ENCODE assay signal across 24 cellular contexts in genomic region chr2:115163572-115163971, GRCh38.
DNase-seq lines count a peak whose midpoint lies in the region; ATAC-seq, FAIRE-seq and TF ChIP-seq lines count a peak whose summit lies in the region.
"Had no signal": no experiment of that assay in that cellular context is flagged by ENCODE, and none has a peak within 500 bp of the region (broad histone marks: within the 10 kb centered on the region; RNA-seq: fewer than 3 reads in every experiment).

No MANE protein-coding gene starts in this region.

- H3K36me3 ChIP-seq in MM.1S (replicated peaks; ENCODE audit: insufficient read depth, low read length) (no peaks in the 10 kb centered on the region), astrocyte (ENCODE audit: insufficient read depth, low read length) (no peaks in the 10 kb centered on the region), neural cell (ENCODE audit: insufficient read depth, low read length) (no peaks in the 10 kb centered on the region)
- H3K36me3 ChIP-seq: BLaER1, SJCRH30, upper lobe of left lung had no signal

- H3K9me3 ChIP-seq in MM.1S (replicated peaks; ENCODE audit: insufficient read depth, low read length) (no peaks in the 10 kb centered on the region), astrocyte (ENCODE audit: insufficient read depth, low read depth, low read length) (no peaks in the 10 kb centered on the region), neural cell (ENCODE audit: low read length) (no peaks in the 10 kb centered on the region)
- H3K9me3 ChIP-seq: psoas muscle, SJCRH30, upper lobe of left lung had no signal

- peaks cover 26% of the 10 kb centered on the region for H3K27me3 Mint-ChIP-seq in astrocyte (ENCODE audit: low read depth, unreplicated experiment)

- H3K9me3 Mint-ChIP-seq in astrocyte (ENCODE audit: unreplicated experiment), result no peaks in the 10 kb centered on the region
- peaks cover 8% of the 10 kb centered on the region for H3K9me3 Mint-ChIP-seq in stimulated activated effector memory CD8-positive, alpha-beta T cell treated with anti-CD3 and anti-CD28 coated beads, Interleukin-12 subunit alpha, Interleukin-12 subunit beta, amount 100 ng/mL, for 72 hours

- H2AFZ ChIP-seq in MM.1S (ENCODE audit: low read length), result no peak overlapping the region
- H2AFZ ChIP-seq in astrocyte (ENCODE audit: low read depth, low read length), result no peak overlapping the region
- H2AFZ ChIP-seq in neural cell (ENCODE audit: low read depth, low read length), result no peak overlapping the region

- FAIRE-seq in astrocyte (lab: Jason Lieb, UNC), result no peak

- TF ChIP-seq CTCF in MM.1S (IDR thresholded peaks at IDR 0.05; ENCODE audit: low read length), result 0 out of 2 replicates have a peak, but pooled peaks have one; percentile 5
- TF ChIP-seq CTCF in astrocyte (IDR thresholded peaks at IDR 0.05; ENCODE audit: insufficient read depth, low read depth, low read length), result no peak
- peak; percentile 66 for TF ChIP-seq CTCF in neural cell (IDR thresholded peaks at IDR 0.05; ENCODE audit: poor library complexity, severe bottlenecking)

- no peak for ATAC-seq in GM21390 (IDR thresholded peaks at IDR 0.05; ENCODE audit: unreplicated experiment)
- ATAC-seq in stimulated activated effector memory CD8-positive, alpha-beta T cell treated with anti-CD3 and anti-CD28 coated beads, Interleukin-12 subunit alpha, Interleukin-12 subunit beta, amount 100 ng/mL, for 72 hours, result no peak
- ATAC-seq in HG02981 (IDR thresholded peaks at IDR 0.05; ENCODE audit: unreplicated experiment), result no peak
- ATAC-seq: activated CD8-positive, alpha-beta memory T cell treated with anti-CD3 and anti-CD28 coated beads, Interleukin-2, amount 10 ng/mL, durations not matched to agents 7 days and 5 days; left lobe of liver; psoas muscle had no signal

- no peaks in the 10 kb centered on the region for H3K4me1 ChIP-seq in MM.1S (ENCODE audit: low read length)
- no peaks in the 10 kb centered on the region for H3K4me1 ChIP-seq in astrocyte (ENCODE audit: insufficient read depth, low read length)
- H3K4me1 ChIP-seq: BLaER1, psoas muscle had no signal

- H3K9me2 ChIP-seq in MM.1S (replicated peaks; ENCODE audit: insufficient read depth, low read length) (no peaks in the 10 kb centered on the region), neural cell (ENCODE audit: insufficient read depth, low read length) (no peaks in the 10 kb centered on the region)

- no peak overlapping the region for H3K27ac Mint-ChIP-seq in astrocyte (ENCODE audit: unreplicated experiment)
- no peak overlapping the region for H3K27ac Mint-ChIP-seq in stimulated activated effector memory CD8-positive, alpha-beta T cell treated with anti-CD3 and anti-CD28 coated beads, Interleukin-12 subunit alpha, Interleukin-12 subunit beta, amount 100 ng/mL, for 72 hours

- H3K4me2 ChIP-seq in MM.1S (ENCODE audit: low read depth, low read length), result no peak overlapping the region
- H3K4me2 ChIP-seq in astrocyte (ENCODE audit: low read length), result no peak overlapping the region
- H3K4me2 ChIP-seq in neural cell (ENCODE audit: low read length), result peak overlapping the region; percentile 4
- H3K4me2 ChIP-seq: BLaER1 had no signal

- no peak overlapping the region for H3K4me3 ChIP-seq in MM.1S (ENCODE audit: low read length)
- H3K4me3 ChIP-seq in astrocyte (ENCODE audit: insufficient read depth, low read depth, low read length), result no peak overlapping the region
- peak overlapping the region; percentile 71 for H3K4me3 ChIP-seq in neural cell (ENCODE audit: low read length)
- H3K4me3 ChIP-seq: BLaER1, psoas muscle, SJCRH30, upper lobe of left lung had no signal

- TF ChIP-seq EP300 in neural cell (conservative IDR thresholded peaks at IDR 0.05; ENCODE audit: poor library complexity, severe bottlenecking), result no peak

- no peaks in the 10 kb centered on the region for H3K36me3 Mint-ChIP-seq in astrocyte (ENCODE audit: low read depth, unreplicated experiment)
- no peaks in the 10 kb centered on the region for H3K36me3 Mint-ChIP-seq in stimulated activated effector memory CD8-positive, alpha-beta T cell treated with anti-CD3 and anti-CD28 coated beads, Interleukin-12 subunit alpha, Interleukin-12 subunit beta, amount 100 ng/mL, for 72 hours

- no peaks in the 10 kb centered on the region for H3K4me1 Mint-ChIP-seq in astrocyte (ENCODE audit: low read depth, unreplicated experiment)
- no peaks in the 10 kb centered on the region for H3K4me1 Mint-ChIP-seq in stimulated activated effector memory CD8-positive, alpha-beta T cell treated with anti-CD3 and anti-CD28 coated beads, Interleukin-12 subunit alpha, Interleukin-12 subunit beta, amount 100 ng/mL, for 72 hours
- H3K4me1 Mint-ChIP-seq: central memory CD8-positive, alpha-beta T cell had no signal

- H3F3A ChIP-seq in MM.1S (ENCODE audit: insufficient read depth, low read length), result no peaks in the 10 kb centered on the region
- H3F3A ChIP-seq in neural cell (ENCODE audit: insufficient read depth, low read length, poor library complexity, severe bottlenecking), result no peaks in the 10 kb centered on the region

- DNase-seq in DMS 273 (lab: John Stamatoyannopoulos, UW; ENCODE audit: unreplicated experiment) (peak; percentile 48), DMS 273 treated with DMSO at 0.1 percent for 48 hours (lab: John Stamatoyannopoulos, UW) (no peak), MM.1S (no peak), astrocyte (ENCODE audit: low read depth) (no peak)
- no peak for DNase-seq in stimulated activated effector memory CD8-positive, alpha-beta T cell treated with anti-CD3 and anti-CD28 coated beads, Interleukin-12 subunit alpha, Interleukin-12 subunit beta, amount 100 ng/mL, for 72 hours (ENCODE audit: low spot score in 2 of 2)
- DNase-seq: 8988T; activated CD4-positive, alpha-beta T cell treated with anti-CD3 and anti-CD28 coated beads for 1 hour; activated CD8-positive, alpha-beta memory T cell treated with anti-CD3 and anti-CD28 coated beads, Interleukin-2, amount 10 ng/mL, durations not matched to agents 7 days and 5 days; activated effector memory CD4-positive, alpha-beta T cell treated with Interleukin-2 at 50 U/mL for 16 hours; amniotic stem cell; effector memory CD4-positive, alpha-beta T cell; NCI-H2029 treated with DMSO at 0.1 percent for 48 hours; psoas muscle; SJCRH30; stimulated activated CD4-positive, alpha-beta T cell treated with anti-CD3 and anti-CD28 coated beads, Interleukin-12 subunit alpha, Interleukin-12 subunit beta, amount 100 ng/mL, for 4 hours; stimulated activated naive CD4-positive, alpha-beta T cell; T-helper 9 cell had no signal

- peak; percentile 68 for TF ChIP-seq RAD21 in neural cell (conservative IDR thresholded peaks at IDR 0.05)

- H3K27ac ChIP-seq in MM.1S (ENCODE audit: low read length) (no peak overlapping the region), astrocyte (ENCODE audit: low read depth, low read length) (no peak overlapping the region), neural cell (ENCODE audit: low read length) (no peak overlapping the region)
- H3K27ac ChIP-seq: BLaER1, psoas muscle, SJCRH30, upper lobe of left lung had no signal

- no peaks in the 10 kb centered on the region for H3K79me2 ChIP-seq in MM.1S (ENCODE audit: low read length)
- H3K79me2 ChIP-seq in astrocyte (ENCODE audit: insufficient read depth, low read length), result no peaks in the 10 kb centered on the region
- no peaks in the 10 kb centered on the region for H3K79me2 ChIP-seq in neural cell (replicated peaks; ENCODE audit: insufficient read depth, low read length)

- H3K27me3 ChIP-seq in MM.1S (replicated peaks; ENCODE audit: insufficient read depth, low read length) (no peaks in the 10 kb centered on the region), astrocyte (ENCODE audit: insufficient read depth, low read length) (peaks cover 15% of the 10 kb centered on the region), neural cell (ENCODE audit: insufficient read depth, low read depth, low read length) (peaks cover 17% of the 10 kb centered on the region)
- H3K27me3 ChIP-seq: BLaER1, SJCRH30 had no signal

- H3K4me3 Mint-ChIP-seq in astrocyte (ENCODE audit: unreplicated experiment), result peak overlapping the region; percentile 1
- no peak overlapping the region for H3K4me3 Mint-ChIP-seq in stimulated activated effector memory CD8-positive, alpha-beta T cell treated with anti-CD3 and anti-CD28 coated beads, Interleukin-12 subunit alpha, Interleukin-12 subunit beta, amount 100 ng/mL, for 72 hours
- H3K4me3 Mint-ChIP-seq: activated CD8-positive, alpha-beta memory T cell treated with anti-CD3 and anti-CD28 coated beads, Interleukin-2, amount 10 ng/mL, durations not matched to agents 7 days and 5 days; central memory CD8-positive, alpha-beta T cell had no signal

- H4K20me1 ChIP-seq in MM.1S (ENCODE audit: insufficient read depth, low read length), result no peaks in the 10 kb centered on the region
- H4K20me1 ChIP-seq in astrocyte (ENCODE audit: insufficient read depth, low read length), result no peaks in the 10 kb centered on the region
- no peaks in the 10 kb centered on the region for H4K20me1 ChIP-seq in neural cell (ENCODE audit: insufficient read depth)
- H4K20me1 ChIP-seq: BLaER1 had no signal

- H3K9ac ChIP-seq in MM.1S (ENCODE audit: low read length) (no peak overlapping the region), astrocyte (ENCODE audit: low read length) (no peak overlapping the region), neural cell (ENCODE audit: low read length) (no peak overlapping the region)
- H3K9ac ChIP-seq: BLaER1 had no signal

TF ChIP-seq in neural cell, 6 proteins besides CTCF, POLR2A, EP300 and RAD21 (continues in another document):
- peak; percentile 73 for TF ChIP-seq SMC3 (conservative IDR thresholded peaks at IDR 0.05; ENCODE audit: poor library complexity)
